In genomic region chr1:47656719-47657685, GRCh38 we compare ENCODE assay signal across 14 cellular contexts.
DNase-seq lines count a peak whose midpoint lies in the region; ATAC-seq, FAIRE-seq and TF ChIP-seq lines count a peak whose summit lies in the region.
"Had no signal": no experiment of that assay in that cellular context is flagged by ENCODE, and none has a peak within 500 bp of the region (broad histone marks: within the 10 kb centered on the region; RNA-seq: fewer than 3 reads in every experiment).

No MANE protein-coding gene starts in this region.

- no peaks in the 10 kb centered on the region for H3K36me3 ChIP-seq in endothelial cell of umbilical vein (ENCODE audit: control insufficient read depth in 2 of 2, extremely low read depth in 1 of 2, insufficient read depth in 2 of 2, low read length in 2 of 2)
- H3K36me3 ChIP-seq in kidney (ENCODE audit: control insufficient read depth in 1 of 2, insufficient read depth in 2 of 2, low read length in 2 of 2) = no peaks in the 10 kb centered on the region
- H3K36me3 ChIP-seq: pancreas had no signal

- CTCF ChIA-PET in endothelial cell of umbilical vein (lab: Charles Lee) = interaction anchor here (0.8 kb wide), 1 partner anchor 219 kb away, joined by 3 read pairs; the partner anchor contains the start of gene FOXD2

- peak overlapping the region; percentile 34 for H3K4me2 ChIP-seq in endothelial cell of umbilical vein (ENCODE audit: insufficient read depth, low read length)

- peak overlapping the region; percentile 68 for H3K27ac ChIP-seq in endothelial cell of umbilical vein (ENCODE audit: insufficient read depth, low read depth, low read length)
- H3K27ac ChIP-seq in kidney (ENCODE audit: low read depth in 2 of 2, low read length in 2 of 2) = peak overlapping the region; percentile 18 to 48
- H3K27ac ChIP-seq: epithelial cell of prostate, pancreas had no signal

- H3K79me2 ChIP-seq in endothelial cell of umbilical vein (ENCODE audit: control insufficient read depth, insufficient read depth, low read length) = no peaks in the 10 kb centered on the region

- dilution Hi-C loops in endothelial cell of umbilical vein (cut with MboI; ENCODE audit: extremely low pct_ligation_motif_present, low sequenced_read_pairs) = no loop called here

- FAIRE-seq in endothelial cell of umbilical vein (lab: Jason Lieb, UNC) (peak; percentile 98), kidney (lab: Jason Lieb, UNC) (no peak)
- FAIRE-seq: pancreas had no signal

- TF ChIP-seq POLR2A in endothelial cell of umbilical vein (IDR thresholded peaks at IDR 0.05; ENCODE audit: low read depth, low read length) = no peak

- ATAC-seq in GM19035 (IDR thresholded peaks at IDR 0.05; ENCODE audit: unreplicated experiment) = no peak
- ATAC-seq: left colon, pancreas had no signal

- peaks cover 13% of the 10 kb centered on the region for H3K4me1 ChIP-seq in endothelial cell of umbilical vein (ENCODE audit: control insufficient read depth, extremely low read depth, insufficient read depth, low read length)
- peaks cover 0 to 2% of the 10 kb centered on the region in 2 donors for H3K4me1 ChIP-seq in kidney (ENCODE audit: control insufficient read depth in 1 of 2, insufficient read depth in 1 of 2, low read depth in 1 of 2, low read length in 2 of 2)
- H3K4me1 ChIP-seq: pancreas had no signal

- TF ChIP-seq CTCF in endothelial cell of umbilical vein (IDR thresholded peaks at IDR 0.05; ENCODE audit: extremely low read depth in 1 of 2, insufficient read depth in 1 of 2, low read depth in 1 of 2, low read length in 2 of 2) (no peak), kidney (IDR thresholded peaks at IDR 0.05; ENCODE audit: borderline replicate concordance, extremely low read depth, insufficient read depth) (no peak)

- POLR2A ChIA-PET in endothelial cell of umbilical vein (lab: Charles Lee) = no interaction called here

- BruUV-seq in endothelial cell of umbilical vein (replicated peaks; lab: Mats Ljungman, UMichigan) = TSS peak; percentile 90

- no peaks in the 10 kb centered on the region for H3K9me1 ChIP-seq in endothelial cell of umbilical vein (replicated peaks; ENCODE audit: control insufficient read depth, extremely low read depth, insufficient read depth, low read length)

- H3K9ac ChIP-seq in endothelial cell of umbilical vein (replicated peaks; ENCODE audit: extremely low read depth, insufficient read depth, low read length) (peak overlapping the region; percentile 18), kidney (ENCODE audit: low read length in 2 of 2) (no peak overlapping the region)

- intact Hi-C loops in endothelial cell of umbilical vein (cut with micrococcal nuclease) (loop anchor here (2.0 to 5.0 kb wide), 2 partner anchors 86 to 480 kb away; no protein-coding TSS in a partner anchor), kidney (cut with DNase I) (no loop called here)

- H3K4me3 ChIP-seq in endothelial cell of umbilical vein (replicated peaks in 1 of 3; ENCODE audit: insufficient read depth in 1 of 3, low read depth in 1 of 3, low read length in 3 of 3) (no peak overlapping the region), kidney (ENCODE audit: low read length in 2 of 2) (no peak overlapping the region)
- H3K4me3 ChIP-seq: pancreas had no signal

- peak overlapping the region; percentile 60 for H2AFZ ChIP-seq in endothelial cell of umbilical vein (ENCODE audit: low read depth, low read length)

- no peaks in the 10 kb centered on the region for H4K20me1 ChIP-seq in endothelial cell of umbilical vein (replicated peaks; ENCODE audit: control insufficient read depth, extremely low read depth, insufficient read depth, low read length)

- peak; percentile 5 for DNase-seq in HCEC 1CT
- peak; percentile 97 for DNase-seq in endothelial cell of umbilical vein (ENCODE audit: low read depth, low spot score)
- peak; percentile 92 for DNase-seq in kidney
- DNase-seq in smooth muscle cell of the brain vasculature (ENCODE audit: low read depth, low spot score) = peak; percentile 75
- DNase-seq in stimulated activated CD4-positive, alpha-beta T cell treated with anti-CD3 and anti-CD28 coated beads, Interleukin-2, amount 100 ng/mL, for 48 hours = no peak
- no peak for DNase-seq in SHP77 (lab: John Stamatoyannopoulos, UW)
- no peak for DNase-seq in GM03348 (ENCODE audit: low spot score)
- DNase-seq: amniotic stem cell, DMS79 treated with DMSO at 0.1 percent for 48 hours, left colon, pancreas, SHP77 treated with DMSO at 0.1 percent for 48 hours had no signal

- H3K9me3 ChIP-seq in endothelial cell of umbilical vein (replicated peaks; ENCODE audit: control insufficient read depth, insufficient read depth, low read length) = no peaks in the 10 kb centered on the region
- no peaks in the 10 kb centered on the region for H3K9me3 ChIP-seq in kidney (ENCODE audit: control insufficient read depth in 1 of 2, low read length in 2 of 2)
- H3K9me3 ChIP-seq: pancreas had no signal

- H3K27me3 ChIP-seq in endothelial cell of umbilical vein (ENCODE audit: control insufficient read depth in 2 of 2, insufficient read depth in 2 of 2, low read length in 2 of 2) = no peaks in the 10 kb centered on the region
- H3K27me3 ChIP-seq: pancreas had no signal

TF ChIP-seq in endothelial cell of umbilical vein, 7 proteins besides CTCF, POLR2A, EP300 and RAD21:
- TF ChIP-seq EZH2 (IDR thresholded peaks at IDR 0.05; ENCODE audit: borderline replicate concordance, low read depth, low read length, severe bottlenecking) (no peak), GATA2 (IDR thresholded peaks at IDR 0.05; ENCODE audit: insufficient read depth, insufficient read length, low read depth, low read length) (peak; percentile 29), FOS (IDR thresholded peaks at IDR 0.05; ENCODE audit: borderline replicate concordance, insufficient read depth, low read length) (peak; percentile 92), MAX (IDR thresholded peaks at IDR 0.05; ENCODE audit: insufficient read depth, insufficient read length) (no peak), JUN (IDR thresholded peaks at IDR 0.05; ENCODE audit: borderline replicate concordance, insufficient read depth, insufficient read length, low read depth) (peak; percentile 56), POLR2AphosphoS5 (IDR thresholded peaks at IDR 0.05; ENCODE audit: insufficient read depth, low read depth, low read length) (peak; percentile 36), MYC (IDR thresholded peaks at IDR 0.05; ENCODE audit: low read depth, low read length) (peak; percentile 21)

Comparison
In these comparisons a context has a peak if more than half of its experiments do, and no peak if none do; other contexts are left out.
1. DNase-seq: peak in HCEC 1CT (single experiment), endothelial cell of umbilical vein (single experiment), kidney (single experiment) and smooth muscle cell of the brain vasculature (single experiment); none in stimulated activated CD4-positive, alpha-beta T cell treated with anti-CD3 and anti-CD28 coated beads, Interleukin-2, amount 100 ng/mL, for 48 hours (0 of 2), SHP77 (0 of 2) and GM03348 (single experiment).